In the genomic region with DNA sequence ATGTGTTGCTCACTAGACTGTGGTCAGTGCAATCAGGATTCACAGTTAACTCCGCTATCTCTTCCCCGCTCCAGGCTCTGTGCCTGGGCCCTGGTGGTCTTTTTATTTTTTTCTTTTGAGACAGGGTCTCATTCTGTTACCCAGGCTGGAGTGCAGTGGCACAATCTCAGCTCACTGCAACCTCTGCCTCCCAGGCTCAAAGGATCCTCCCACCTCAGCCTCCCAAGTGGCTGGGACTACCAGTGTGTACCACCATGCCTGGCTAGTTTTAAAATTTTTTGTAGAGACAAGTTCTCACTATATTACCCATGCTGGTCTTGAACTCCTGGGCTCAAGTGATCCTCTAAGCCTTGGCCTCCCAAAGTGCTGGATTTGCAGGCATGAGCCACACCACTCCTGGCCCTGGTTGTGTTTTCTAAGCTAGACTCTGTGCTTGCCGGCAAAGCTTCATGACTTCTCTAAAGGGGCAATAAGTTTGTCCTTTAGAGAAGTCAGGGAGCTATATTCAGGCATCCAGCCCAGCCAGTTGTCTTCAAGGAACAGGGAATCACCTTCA, we compare ENCODE assay signal across 3 cellular contexts.
TF ChIP-seq lines count a peak whose summit lies in the region.

No MANE protein-coding gene starts in this region.

TF ChIP-seq in liver, 16 proteins besides CTCF, POLR2A, EP300 and RAD21:
- TF ChIP-seq TAF1 (conservative IDR thresholded peaks at IDR 0.05), result no peak
- TF ChIP-seq, protein P1, sequence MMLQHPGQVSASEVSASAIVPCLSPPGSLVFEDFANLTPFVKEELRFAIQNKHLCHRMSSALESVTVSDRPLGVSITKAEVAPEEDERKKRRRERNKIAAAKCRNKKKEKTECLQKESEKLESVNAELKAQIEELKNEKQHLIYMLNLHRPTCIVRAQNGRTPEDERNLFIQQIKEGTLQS (IDR thresholded peaks at IDR 0.05), result no peak
- TF ChIP-seq HNF4G (IDR thresholded peaks at IDR 0.05), result no peak
- no peak for TF ChIP-seq FOXA2 (IDR thresholded peaks at IDR 0.05)
- TF ChIP-seq EGR1 (IDR thresholded peaks at IDR 0.05; ENCODE audit: low read depth in 2 of 2), result no peak
- TF ChIP-seq ZBTB33 (IDR thresholded peaks at IDR 0.05), result no peak
- TF ChIP-seq FOXA1 (IDR thresholded peaks at IDR 0.05), result no peak
- TF ChIP-seq MAX (IDR thresholded peaks at IDR 0.05), result no peak
- TF ChIP-seq RXRA (IDR thresholded peaks at IDR 0.05), result no peak
- no peak for TF ChIP-seq HNF4A (conservative IDR thresholded peaks at IDR 0.05)
- TF ChIP-seq, protein P2, sequence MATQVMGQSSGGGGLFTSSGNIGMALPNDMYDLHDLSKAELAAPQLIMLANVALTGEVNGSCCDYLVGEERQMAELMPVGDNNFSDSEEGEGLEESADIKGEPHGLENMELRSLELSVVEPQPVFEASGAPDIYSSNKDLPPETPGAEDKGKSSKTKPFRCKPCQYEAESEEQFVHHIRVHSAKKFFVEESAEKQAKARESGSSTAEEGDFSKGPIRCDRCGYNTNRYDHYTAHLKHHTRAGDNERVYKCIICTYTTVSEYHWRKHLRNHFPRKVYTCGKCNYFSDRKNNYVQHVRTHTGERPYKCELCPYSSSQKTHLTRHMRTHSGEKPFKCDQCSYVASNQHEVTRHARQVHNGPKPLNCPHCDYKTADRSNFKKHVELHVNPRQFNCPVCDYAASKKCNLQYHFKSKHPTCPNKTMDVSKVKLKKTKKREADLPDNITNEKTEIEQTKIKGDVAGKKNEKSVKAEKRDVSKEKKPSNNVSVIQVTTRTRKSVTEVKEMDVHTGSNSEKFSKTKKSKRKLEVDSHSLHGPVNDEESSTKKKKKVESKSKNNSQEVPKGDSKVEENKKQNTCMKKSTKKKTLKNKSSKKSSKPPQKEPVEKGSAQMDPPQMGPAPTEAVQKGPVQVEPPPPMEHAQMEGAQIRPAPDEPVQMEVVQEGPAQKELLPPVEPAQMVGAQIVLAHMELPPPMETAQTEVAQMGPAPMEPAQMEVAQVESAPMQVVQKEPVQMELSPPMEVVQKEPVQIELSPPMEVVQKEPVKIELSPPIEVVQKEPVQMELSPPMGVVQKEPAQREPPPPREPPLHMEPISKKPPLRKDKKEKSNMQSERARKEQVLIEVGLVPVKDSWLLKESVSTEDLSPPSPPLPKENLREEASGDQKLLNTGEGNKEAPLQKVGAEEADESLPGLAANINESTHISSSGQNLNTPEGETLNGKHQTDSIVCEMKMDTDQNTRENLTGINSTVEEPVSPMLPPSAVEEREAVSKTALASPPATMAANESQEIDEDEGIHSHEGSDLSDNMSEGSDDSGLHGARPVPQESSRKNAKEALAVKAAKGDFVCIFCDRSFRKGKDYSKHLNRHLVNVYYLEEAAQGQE (IDR thresholded peaks at IDR 0.05), result no peak
- no peak for TF ChIP-seq JUND (IDR thresholded peaks at IDR 0.05)
- TF ChIP-seq YY1 (IDR thresholded peaks at IDR 0.05), result no peak
- TF ChIP-seq SP1 (IDR thresholded peaks at IDR 0.05), result no peak
- TF ChIP-seq GABPA (IDR thresholded peaks at IDR 0.05 in 1 of 2, conservative IDR thresholded peaks at IDR 0.05 in 1 of 2), result no peak

TF ChIP-seq in HepG2, 621 proteins besides CTCF, POLR2A, EP300 and RAD21:
- TF ChIP-seq XRCC5 (optimal IDR thresholded peaks at IDR 0.05; ENCODE audit: low read length), result no peak
- TF ChIP-seq SRSF1 (optimal IDR thresholded peaks at IDR 0.05; ENCODE audit: low read depth, low read length), result no peak
- no peak for TF ChIP-seq ATM (IDR thresholded peaks at IDR 0.05; ENCODE audit: borderline replicate concordance)
- TF ChIP-seq ZBTB8A (CRISPR knock-in tag; IDR thresholded peaks at IDR 0.05; ENCODE audit: borderline replicate concordance, low read depth), result no peak
- no peak for TF ChIP-seq RBAK (CRISPR knock-in tag; IDR thresholded peaks at IDR 0.05)
- TF ChIP-seq ISL2 (CRISPR knock-in tag; IDR thresholded peaks at IDR 0.05), result no peak
- TF ChIP-seq PRMT3 (CRISPR knock-in tag; IDR thresholded peaks at IDR 0.05; ENCODE audit: borderline replicate concordance, low read depth), result no peak
- TF ChIP-seq ARNT (IDR thresholded peaks at IDR 0.05), result no peak
- no peak for TF ChIP-seq DRAP1 (CRISPR knock-in tag; IDR thresholded peaks at IDR 0.05)
- TF ChIP-seq FOXK2 (IDR thresholded peaks at IDR 0.05), result no peak
- no peak for TF ChIP-seq ZNF766 (CRISPR knock-in tag; IDR thresholded peaks at IDR 0.05; ENCODE audit: borderline replicate concordance)
- TF ChIP-seq ZNF660 (CRISPR knock-in tag; IDR thresholded peaks at IDR 0.05; ENCODE audit: borderline replicate concordance, low read depth), result no peak
- TF ChIP-seq, protein P3, sequence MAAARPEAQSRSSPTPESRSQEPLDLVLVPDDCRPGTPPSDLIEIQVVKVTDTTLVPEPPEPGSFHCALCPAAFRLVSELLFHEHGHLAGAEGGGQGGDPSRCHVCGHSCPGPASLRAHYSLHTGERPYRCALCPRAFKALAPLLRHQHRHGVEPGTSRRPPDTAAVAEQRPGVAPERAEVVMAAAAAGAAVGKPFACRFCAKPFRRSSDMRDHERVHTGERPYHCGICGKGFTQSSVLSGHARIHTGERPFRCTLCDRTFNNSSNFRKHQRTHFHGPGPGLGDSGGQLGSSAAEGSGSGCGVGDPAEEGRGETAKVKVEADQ (CRISPR knock-in tag; IDR thresholded peaks at IDR 0.05; ENCODE audit: borderline replicate concordance), result no peak

TF ChIP-seq in GM12878, 131 proteins besides CTCF, POLR2A, EP300 and RAD21:
- peak; percentile 74; the same call in 1 of the 2 replicates for TF ChIP-seq RUNX3 (IDR thresholded peaks at IDR 0.05; ENCODE audit: low read length)
- no peak for TF ChIP-seq HDAC6 (IDR thresholded peaks at IDR 0.05; ENCODE audit: unreplicated experiment)
- TF ChIP-seq EED (IDR thresholded peaks at IDR 0.05; ENCODE audit: low read depth), result peak; percentile 4; the same call in 1 of the 2 replicates
